In the genomic region with DNA sequence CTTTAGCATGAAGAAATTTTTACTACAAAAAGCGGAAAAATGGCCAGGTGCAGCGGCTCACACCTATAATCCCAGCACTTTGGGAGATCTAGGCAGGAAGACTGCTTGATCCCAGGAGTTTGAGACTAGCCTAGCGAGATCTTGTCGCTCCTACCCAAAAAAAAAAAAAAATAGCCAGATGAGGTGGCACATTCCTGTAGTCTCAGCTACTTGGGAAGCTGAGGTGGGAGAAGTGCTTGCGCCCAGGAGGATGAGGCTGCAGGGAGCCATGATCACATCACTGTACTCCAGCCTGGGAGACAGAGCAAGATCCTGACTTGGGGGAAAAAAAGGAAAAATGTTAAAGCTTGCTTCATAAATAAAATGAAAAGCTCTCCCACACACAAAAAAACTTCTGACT, we compare ENCODE assay signal across 1 cellular context.
TF ChIP-seq lines count a peak whose summit lies in the region.

No MANE protein-coding gene starts in this region.

TF ChIP-seq in IMR-90, 13 proteins besides CTCF, POLR2A, EP300 and RAD21 (continued from another document):
- TF ChIP-seq SMC3 (IDR thresholded peaks at IDR 0.05; ENCODE audit: low read depth, low read length) (no peak), RFX5 (IDR thresholded peaks at IDR 0.05; ENCODE audit: low read depth, low read length) (no peak), CEBPB (IDR thresholded peaks at IDR 0.05; ENCODE audit: low read depth, low read length) (no peak), FOS (IDR thresholded peaks at IDR 0.05; ENCODE audit: low read depth, low read length) (no peak), CHD1 (IDR thresholded peaks at IDR 0.05; ENCODE audit: low read depth, low read length) (no peak), BHLHE40 (IDR thresholded peaks at IDR 0.05; ENCODE audit: low read depth, low read length) (no peak), MAFK (IDR thresholded peaks at IDR 0.05; ENCODE audit: low read depth, low read length) (no peak), MXI1 (IDR thresholded peaks at IDR 0.05; ENCODE audit: borderline replicate concordance, low read depth, low read length) (no peak), MAZ (IDR thresholded peaks at IDR 0.05; ENCODE audit: borderline replicate concordance, low read depth, low read length) (no peak), RCOR1 (IDR thresholded peaks at IDR 0.05; ENCODE audit: insufficient replicate concordance, low read length) (no peak)
- TF ChIP-seq, protein P1, sequence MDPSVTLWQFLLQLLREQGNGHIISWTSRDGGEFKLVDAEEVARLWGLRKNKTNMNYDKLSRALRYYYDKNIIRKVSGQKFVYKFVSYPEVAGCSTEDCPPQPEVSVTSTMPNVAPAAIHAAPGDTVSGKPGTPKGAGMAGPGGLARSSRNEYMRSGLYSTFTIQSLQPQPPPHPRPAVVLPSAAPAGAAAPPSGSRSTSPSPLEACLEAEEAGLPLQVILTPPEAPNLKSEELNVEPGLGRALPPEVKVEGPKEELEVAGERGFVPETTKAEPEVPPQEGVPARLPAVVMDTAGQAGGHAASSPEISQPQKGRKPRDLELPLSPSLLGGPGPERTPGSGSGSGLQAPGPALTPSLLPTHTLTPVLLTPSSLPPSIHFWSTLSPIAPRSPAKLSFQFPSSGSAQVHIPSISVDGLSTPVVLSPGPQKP (IDR thresholded peaks at IDR 0.05; ENCODE audit: borderline replicate concordance, low read depth, low read length), result no peak
- TF ChIP-seq, protein P2, sequence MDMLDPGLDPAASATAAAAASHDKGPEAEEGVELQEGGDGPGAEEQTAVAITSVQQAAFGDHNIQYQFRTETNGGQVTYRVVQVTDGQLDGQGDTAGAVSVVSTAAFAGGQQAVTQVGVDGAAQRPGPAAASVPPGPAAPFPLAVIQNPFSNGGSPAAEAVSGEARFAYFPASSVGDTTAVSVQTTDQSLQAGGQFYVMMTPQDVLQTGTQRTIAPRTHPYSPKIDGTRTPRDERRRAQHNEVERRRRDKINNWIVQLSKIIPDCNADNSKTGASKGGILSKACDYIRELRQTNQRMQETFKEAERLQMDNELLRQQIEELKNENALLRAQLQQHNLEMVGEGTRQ (IDR thresholded peaks at IDR 0.05; ENCODE audit: low read depth, low read length), result no peak
